In genomic region chr2:165022781-165023180, GRCh38 we compare ENCODE assay signal across 27 cellular contexts.
"Had no signal": no experiment of that assay in that cellular context is flagged by ENCODE, and none has a peak within 500 bp of the region (broad histone marks: within the 10 kb centered on the region; RNA-seq: fewer than 3 reads in every experiment).

No MANE protein-coding gene starts in this region.

- H3K27me3 Mint-ChIP-seq: type B pancreatic cell had no signal

- H3K4me1 ChIP-seq: stomach, suprapubic skin, testis, tibial artery, tibial nerve, transverse colon, upper lobe of left lung, upper lobe of right lung, uterus, vagina had no signal

- H3K27me3 ChIP-seq: stomach, suprapubic skin, testis, tibial artery, tibial nerve, upper lobe of left lung, uterus, vagina had no signal

- H3K4me1 Mint-ChIP-seq: stimulated activated effector memory CD8-positive, alpha-beta T cell treated with anti-CD3 and anti-CD28 coated beads, Interleukin-12 subunit alpha, Interleukin-12 subunit beta, amount 100 ng/mL, for 72 hours; stimulated activated memory B cell treated with anti-CD40 and anti-IgM and Interleukin-4, amounts not matched to agents 10 μg/mL and 1 μg/mL and 100 μg/mL, for 72 hours; stimulated activated naive B cell treated with anti-CD40 and anti-IgM and Interleukin-4, amounts not matched to agents 10 μg/mL and 1 μg/mL and 100 μg/mL, for 72 hours; stimulated activated naive CD8-positive, alpha-beta T cell treated with anti-CD3 and anti-CD28 coated beads, Interleukin-15, amount 100 ng/mL, for 72 hours had no signal

- DNase-seq: stimulated activated CD4-positive, alpha-beta T cell treated with anti-CD3 and anti-CD28 coated beads, Interleukin-2, amount 100 ng/mL, for 48 hours; stimulated activated CD4-positive, alpha-beta T cell treated with anti-CD3 and anti-CD28 coated beads, Interleukin-4, amount 100 ng/mL, for 1 hour; stimulated activated CD4-positive, alpha-beta T cell treated with anti-CD3 and anti-CD28 coated beads, Interleukin-4, amount 100 ng/mL, for 24 hours; stimulated activated CD4-positive, alpha-beta T cell treated with anti-CD3 and anti-CD28 coated beads, Interleukin-4, amount 100 ng/mL, for 4 hours; stimulated activated CD8-positive, alpha-beta memory T cell treated with anti-CD3 and anti-CD28 coated beads, Interleukin-4, amount 100 ng/mL, for 48 hours; stimulated activated naive B cell treated with anti-CD40 and anti-IgM and Interleukin-4, amounts not matched to agents 10 μg/mL and 1 μg/mL and 100 μg/mL, for 72 hours; stimulated activated naive CD4-positive, alpha-beta T cell; stimulated activated naive CD4-positive, alpha-beta T cell treated with Interleukin-2 at 50 U/mL for 16 hours; stimulated activated naive CD8-positive, alpha-beta T cell treated with anti-CD3 and anti-CD28 coated beads, Interleukin-15, amount 100 ng/mL, for 72 hours; stimulated activated naive CD8-positive, alpha-beta T cell treated with anti-CD3 and anti-CD28 coated beads, Interleukin-15, Interleukin-2, amounts not matched to agents 100 U/mL and 50 U/mL, for 24 hours; stomach; substantia nigra; testis; tibial artery; transverse colon; trophoblast cell; upper lobe of left lung; upper lobe of right lung; uterus had no signal

- H3K27ac ChIP-seq: stomach, suprapubic skin, testis, thoracic aorta, tibial artery, tibial nerve, transverse colon, upper lobe of left lung, upper lobe of right lung, uterus, vagina had no signal

- H3K4me3 Mint-ChIP-seq: stimulated activated effector memory CD8-positive, alpha-beta T cell treated with anti-CD3 and anti-CD28 coated beads, Interleukin-12 subunit alpha, Interleukin-12 subunit beta, amount 100 ng/mL, for 72 hours; stimulated activated memory B cell treated with anti-CD40 and anti-IgM and Interleukin-4, amounts not matched to agents 10 μg/mL and 1 μg/mL and 100 μg/mL, for 72 hours; stimulated activated naive B cell treated with anti-CD40 and anti-IgM and Interleukin-4, amounts not matched to agents 10 μg/mL and 1 μg/mL and 100 μg/mL, for 72 hours; stimulated activated naive CD8-positive, alpha-beta T cell treated with anti-CD3 and anti-CD28 coated beads, Interleukin-15, amount 100 ng/mL, for 72 hours; stimulated activated naive CD8-positive, alpha-beta T cell treated with anti-CD3 and anti-CD28 coated beads, Interleukin-15, Interleukin-2, amounts not matched to agents 100 ng/mL and 50 ng/mL, for 24 hours; type B pancreatic cell had no signal

- H3K36me3 ChIP-seq: stomach, suprapubic skin, thoracic aorta, tibial artery, tibial nerve, transverse colon, upper lobe of left lung, upper lobe of right lung, uterus, vagina had no signal

- H3K4me3 ChIP-seq: stomach, suprapubic skin, testis, thoracic aorta, tibial artery, tibial nerve, transverse colon, upper lobe of left lung, upper lobe of right lung, uterus, vagina had no signal

- H3K9me3 ChIP-seq: stomach, suprapubic skin, testis, thoracic aorta, tibial artery, tibial nerve, transverse colon, upper lobe of left lung, upper lobe of right lung, uterus, vagina had no signal

- H3K27ac Mint-ChIP-seq: stimulated activated effector memory CD8-positive, alpha-beta T cell treated with anti-CD3 and anti-CD28 coated beads, Interleukin-12 subunit alpha, Interleukin-12 subunit beta, amount 100 ng/mL, for 72 hours; stimulated activated memory B cell treated with anti-CD40 and anti-IgM and Interleukin-4, amounts not matched to agents 10 μg/mL and 1 μg/mL and 100 μg/mL, for 72 hours; stimulated activated naive B cell treated with anti-CD40 and anti-IgM and Interleukin-4, amounts not matched to agents 10 μg/mL and 1 μg/mL and 100 μg/mL, for 72 hours; stimulated activated naive CD8-positive, alpha-beta T cell treated with anti-CD3 and anti-CD28 coated beads, Interleukin-15, amount 100 ng/mL, for 72 hours; stimulated activated naive CD8-positive, alpha-beta T cell treated with anti-CD3 and anti-CD28 coated beads, Interleukin-15, Interleukin-2, amounts not matched to agents 100 ng/mL and 50 ng/mL, for 24 hours; type B pancreatic cell had no signal

- ATAC-seq: stimulated activated effector memory CD8-positive, alpha-beta T cell treated with anti-CD3 and anti-CD28 coated beads, Interleukin-12 subunit alpha, Interleukin-12 subunit beta, amount 100 ng/mL, for 72 hours; stimulated activated memory B cell treated with anti-CD40 and anti-IgM and Interleukin-4, amounts not matched to agents 10 μg/mL and 1 μg/mL and 100 μg/mL, for 72 hours; stimulated activated naive B cell treated with anti-CD40 and anti-IgM and Interleukin-4, amounts not matched to agents 10 μg/mL and 1 μg/mL and 100 μg/mL, for 72 hours; stimulated activated naive CD8-positive, alpha-beta T cell treated with anti-CD3 and anti-CD28 coated beads, Interleukin-15, amount 100 ng/mL, for 72 hours; stimulated activated naive CD8-positive, alpha-beta T cell treated with anti-CD3 and anti-CD28 coated beads, Interleukin-15, Interleukin-2, amounts not matched to agents 100 U/mL and 50 U/mL, for 24 hours; upper lobe of right lung had no signal

- H3K36me3 Mint-ChIP-seq: stimulated activated effector memory CD8-positive, alpha-beta T cell treated with anti-CD3 and anti-CD28 coated beads, Interleukin-12 subunit alpha, Interleukin-12 subunit beta, amount 100 ng/mL, for 72 hours; type B pancreatic cell had no signal
